ENCODE assay signal across 8 cellular contexts in genomic region chr1:87328121-87329050, GRCh38. TPM values are rescaled to one million over a fixed set of nuclear protein-coding genes. Genes with fewer than 3 reads are reported as not detected.
DNase-seq lines count a peak whose midpoint lies in the region; ATAC-seq, FAIRE-seq and TF ChIP-seq lines count a peak whose summit lies in the region.

A gene with protein sequence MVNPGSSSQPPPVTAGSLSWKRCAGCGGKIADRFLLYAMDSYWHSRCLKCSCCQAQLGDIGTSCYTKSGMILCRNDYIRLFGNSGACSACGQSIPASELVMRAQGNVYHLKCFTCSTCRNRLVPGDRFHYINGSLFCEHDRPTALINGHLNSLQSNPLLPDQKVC (plus strand): TSS chr1:87328880. CDS start chr1:87332016, 3,136 bp downstream.

- peak; percentile 80 for ATAC-seq in HG02973 (IDR thresholded peaks at IDR 0.05; ENCODE audit: unreplicated experiment)
- ATAC-seq in left ventricle myocardium superior, result peak; percentile 84
- ATAC-seq in psoas muscle, result peak; percentile 86 to 95 (median 92)

- H3K4me3 ChIP-seq in psoas muscle, result peak within 1 kb of the TSS; percentile 71

- H3K36me3 ChIP-seq in psoas muscle (ENCODE audit: insufficient read depth in 1 of 2, low read depth in 1 of 2), result peaks cover 0 to 10% of the 10 kb centered on the region in 2 donors

- FAIRE-seq in GM18507 (lab: Jason Lieb, UNC), result peak; percentile 97
- peak; percentile 52 for FAIRE-seq in urothelium cell line (lab: Jason Lieb, UNC)

- H3K4me1 ChIP-seq in psoas muscle, result peaks cover 14% of the 10 kb centered on the region

- H3K27me3 ChIP-seq in psoas muscle (ENCODE audit: insufficient read depth in 3 of 3, low read length in 2 of 3), result no peaks in the 10 kb centered on the region

- DNase-seq in GM18507 (ENCODE audit: extremely low spot score, insufficient read length, low read depth) (peak; percentile 71), NCI-H1930 (lab: John Stamatoyannopoulos, UW) (peak; percentile 88 to 90), anterior cingulate cortex (lab: John Stamatoyannopoulos, UW) (peak; percentile 69 to 98 (median 94)), left ventricle myocardium superior (peak; percentile 97), psoas muscle (peak; percentile 96 to 97), urothelium cell line (ENCODE audit: low spot score) (peak; percentile 90)

- intact Hi-C loops in T-helper 2 cell treated with Interferon-gamma antibody and Interleukin-4, amounts not matched to agents 100 ng/mL and 5 ng/mL, for 36 hours (cut with micrococcal nuclease), result loop anchor here (2.0 to 10.0 kb wide), 6 partner anchors 76 to 624 kb away; partner anchors contain the start of gene SH3GLB1
- intact Hi-C loops in left ventricle myocardium superior (cut with micrococcal nuclease) (no loop called here), psoas muscle (cut with DNase I) (loop anchor here (5.0 to 10.0 kb wide), 3 partner anchors 196 to 626 kb away; no protein-coding TSS in a partner anchor)

- H3K9me3 ChIP-seq in psoas muscle, result no peaks in the 10 kb centered on the region

- no peak for TF ChIP-seq CTCF in psoas muscle (IDR thresholded peaks at IDR 0.05)

- peak within 1 kb of the TSS; percentile 92 for H3K27ac ChIP-seq in psoas muscle

- WGBS in psoas muscle, 3 donors, result 0 to 1% (median 0%) methylated on average over 59 to 107 of the region's 110 CpGs

RNA-seq across cellular contexts. Expression of the gene that starts here (rescaled TPM):
- total RNA-seq in T-helper 2 cell treated with Interferon-gamma antibody and Interleukin-4, amounts not matched to agents 100 ng/mL and 5 ng/mL, for 36 hours, result 21.7 and 23.3 TPM in 2 replicates
- total RNA-seq in left ventricle myocardium superior (49.2 TPM), psoas muscle (10 to 100 TPM; 25.2 to 32.3 (median 28.3) TPM)
- 10 to 100 TPM; 19.8 to 75.9 (median 40.1) TPM for polyA plus RNA-seq in psoas muscle

Comparison
In these comparisons a context has a peak if more than half of its experiments do, and no peak if none do; other contexts are left out.
1. Peak in every context shown above with its lines: DNase-seq, ATAC-seq, H3K4me3 ChIP-seq and H3K27ac ChIP-seq.